ENCODE assay signal across 8 cellular contexts in the genomic region with DNA sequence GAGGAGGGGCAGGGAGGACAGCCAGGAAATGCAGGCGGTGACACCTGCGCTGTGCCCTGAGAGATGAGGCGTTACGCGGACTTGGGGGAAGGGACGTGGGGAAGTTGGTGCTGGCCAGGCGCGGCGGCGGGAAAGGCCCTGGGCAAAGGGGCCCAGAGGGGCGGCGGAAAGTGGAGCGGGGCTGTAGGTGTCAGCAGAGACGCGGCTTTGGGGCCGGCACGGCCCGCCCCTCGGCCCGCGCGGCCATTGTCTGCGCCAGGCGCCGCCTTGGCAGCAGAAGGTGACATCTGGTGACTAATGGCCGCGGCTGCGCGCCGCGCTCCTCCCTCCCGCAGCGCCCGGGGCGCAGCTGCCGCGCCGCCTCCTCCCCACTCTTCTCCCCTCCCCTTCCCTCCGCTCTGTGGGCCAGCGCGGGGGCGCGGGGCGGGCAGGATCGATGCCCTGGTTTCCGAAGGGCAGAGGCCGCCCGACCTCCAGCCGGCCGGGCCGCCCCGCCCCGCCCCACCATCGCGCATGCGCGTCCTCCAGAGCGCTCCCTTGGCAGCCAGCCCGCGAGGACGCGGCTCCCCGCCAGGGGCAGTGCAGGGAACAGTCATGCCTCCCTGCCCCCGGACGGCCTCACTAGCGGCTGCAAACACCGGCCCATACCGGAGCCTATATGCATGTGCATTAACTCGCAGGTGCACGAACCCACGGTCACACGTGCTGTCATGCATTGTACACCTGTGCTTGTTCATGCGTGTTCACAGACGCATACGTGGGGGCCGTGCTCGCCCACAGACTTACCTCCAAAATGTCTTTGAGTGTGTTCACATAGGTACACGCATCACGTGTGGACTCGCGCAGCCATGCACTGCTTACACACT.
DNase-seq lines count a peak whose midpoint lies in the region; ATAC-seq and TF ChIP-seq lines count a peak whose summit lies in the region.

No MANE protein-coding gene starts in this region.

- CTCF ChIA-PET in activated CD4-positive, alpha-beta T cell treated with anti-CD3 and anti-CD28 coated beads, Interleukin-2, amount 10 ng/mL, durations not matched to agents 7 days and 5 days (lab: Charles Lee) = interaction anchor here (1.2 to 1.6 kb wide), 5 partner anchors 10 to 892 kb away, joined by 3 to 6 read pairs (median 4); no protein-coding TSS in a partner anchor

- H3K4me3 ChIP-seq in lower leg skin (ENCODE audit: low read depth, poor library complexity, severe bottlenecking) = peak overlapping the region; percentile 30

- peak; percentile 89 for DNase-seq in CD14-positive monocyte (ENCODE audit: low spot score)
- DNase-seq in NCI-H526 (lab: John Stamatoyannopoulos, UW) = peak; percentile 78 to 93
- peak; percentile 94 for DNase-seq in activated CD4-positive, alpha-beta T cell treated with anti-CD3 and anti-CD28 coated beads, Interleukin-2, amount 10 ng/mL, durations not matched to agents 7 days and 5 days
- peak; percentile 89 to 98 for DNase-seq in lower leg skin (ENCODE audit: low spot score in 2 of 2)
- DNase-seq in stimulated activated CD4-positive, alpha-beta T cell treated with anti-CD3 and anti-CD28 coated beads, Interleukin-4, amount 100 ng/mL, for 4 hours = peak; percentile 95 to 98

- H3K36me3 Mint-ChIP-seq in CD14-positive monocyte = no peaks in the 10 kb centered on the region
- H3K36me3 Mint-ChIP-seq in activated CD4-positive, alpha-beta T cell treated with anti-CD3 and anti-CD28 coated beads, Interleukin-2, amount 10 ng/mL, durations not matched to agents 7 days and 5 days (ENCODE audit: low read depth) = peaks cover 2% of the 10 kb centered on the region
- peaks cover 4% of the 10 kb centered on the region for H3K36me3 Mint-ChIP-seq in dendritic cell treated with granulocyte-macrophage colony-stimulating factor and Interleukin-4, amounts not matched to agents 40 ng/mL and 50 ng/mL, for 4 days (ENCODE audit: low read depth)

- H3K27ac Mint-ChIP-seq in CD14-positive monocyte = peak overlapping the region; percentile 93 to 97 (median 95)
- peak overlapping the region; percentile 97 for H3K27ac Mint-ChIP-seq in activated CD4-positive, alpha-beta T cell treated with anti-CD3 and anti-CD28 coated beads, Interleukin-2, amount 10 ng/mL, durations not matched to agents 7 days and 5 days
- peak overlapping the region; percentile 97 for H3K27ac Mint-ChIP-seq in dendritic cell treated with granulocyte-macrophage colony-stimulating factor and Interleukin-4, amounts not matched to agents 40 ng/mL and 50 ng/mL, for 4 days

- H3K27me3 Mint-ChIP-seq in CD14-positive monocyte (ENCODE audit: low read depth in 3 of 3) = peaks cover 1 to 6% (median 4%) of the 10 kb centered on the region in 3 donors
- peaks cover 17% of the 10 kb centered on the region for H3K27me3 Mint-ChIP-seq in activated CD4-positive, alpha-beta T cell treated with anti-CD3 and anti-CD28 coated beads, Interleukin-2, amount 10 ng/mL, durations not matched to agents 7 days and 5 days
- H3K27me3 Mint-ChIP-seq in dendritic cell treated with granulocyte-macrophage colony-stimulating factor and Interleukin-4, amounts not matched to agents 40 ng/mL and 50 ng/mL, for 4 days = peaks cover 19% of the 10 kb centered on the region

- TF ChIP-seq CTCF in CD14-positive monocyte (IDR thresholded peaks at IDR 0.05) (peak; percentile 84), lower leg skin (IDR thresholded peaks at IDR 0.05) (no peak)

- H3K9me3 Mint-ChIP-seq in CD14-positive monocyte = peaks cover 2 to 11% (median 6%) of the 10 kb centered on the region in 7 donors
- peaks cover 7% of the 10 kb centered on the region for H3K9me3 Mint-ChIP-seq in activated CD4-positive, alpha-beta T cell treated with anti-CD3 and anti-CD28 coated beads, Interleukin-2, amount 10 ng/mL, durations not matched to agents 7 days and 5 days
- H3K9me3 Mint-ChIP-seq in dendritic cell treated with granulocyte-macrophage colony-stimulating factor and Interleukin-4, amounts not matched to agents 40 ng/mL and 50 ng/mL, for 4 days = no peaks in the 10 kb centered on the region

- intact Hi-C loops in CD14-positive monocyte (cut with micrococcal nuclease) (loop anchor here (5.0 to 10.0 kb wide), 4 partner anchors 46 to 452 kb away; a partner anchor contains a TSS), lower leg skin (cut with DNase I; ENCODE audit: low total_unique reads) (no loop called here)
- intact Hi-C loops in dendritic cell treated with granulocyte-macrophage colony-stimulating factor and Interleukin-4, amounts not matched to agents 40 ng/mL and 50 ng/mL, for 4 days (cut with micrococcal nuclease) = loop anchor here (5.0 kb wide), 1 partner anchor 46 kb away; no protein-coding TSS in a partner anchor

- POLR2A ChIA-PET in activated CD4-positive, alpha-beta T cell treated with anti-CD3 and anti-CD28 coated beads, Interleukin-2, amount 10 ng/mL, durations not matched to agents 7 days and 5 days (lab: Charles Lee) = no interaction called here

- 5 to 9% methylated on average over 49 to 53 of the region's 81 CpGs for WGBS in lower leg skin, 2 donors

- peak overlapping the region; percentile 84 to 93 for H3K4me3 Mint-ChIP-seq in CD14-positive monocyte
- peak overlapping the region; percentile 89 for H3K4me3 Mint-ChIP-seq in activated CD4-positive, alpha-beta T cell treated with anti-CD3 and anti-CD28 coated beads, Interleukin-2, amount 10 ng/mL, durations not matched to agents 7 days and 5 days
- peak overlapping the region; percentile 84 for H3K4me3 Mint-ChIP-seq in dendritic cell treated with granulocyte-macrophage colony-stimulating factor and Interleukin-4, amounts not matched to agents 40 ng/mL and 50 ng/mL, for 4 days

- H3K4me1 Mint-ChIP-seq in CD14-positive monocyte = peaks cover 39% of the 10 kb centered on the region
- H3K4me1 Mint-ChIP-seq in activated CD4-positive, alpha-beta T cell treated with anti-CD3 and anti-CD28 coated beads, Interleukin-2, amount 10 ng/mL, durations not matched to agents 7 days and 5 days = peaks cover 23% of the 10 kb centered on the region
- peaks cover 50% of the 10 kb centered on the region for H3K4me1 Mint-ChIP-seq in dendritic cell treated with granulocyte-macrophage colony-stimulating factor and Interleukin-4, amounts not matched to agents 40 ng/mL and 50 ng/mL, for 4 days (ENCODE audit: low read depth)

- TF ChIP-seq POLR2A in lower leg skin (IDR thresholded peaks at IDR 0.05) = peak in 1 of 2 donors; percentile 2

- peak; percentile 80 for ATAC-seq in GM19351 (IDR thresholded peaks at IDR 0.05; ENCODE audit: unreplicated experiment)
- peak; percentile 82 for ATAC-seq in HG03520 (IDR thresholded peaks at IDR 0.05; ENCODE audit: unreplicated experiment)

Comparison
In these comparisons a context has a peak if more than half of its experiments do, and no peak if none do; other contexts are left out.
1. Peak in every context shown above with its lines: DNase-seq, ATAC-seq and H3K4me3 ChIP-seq.